21 cellular contexts compared by ENCODE assay signal in the genomic region with DNA sequence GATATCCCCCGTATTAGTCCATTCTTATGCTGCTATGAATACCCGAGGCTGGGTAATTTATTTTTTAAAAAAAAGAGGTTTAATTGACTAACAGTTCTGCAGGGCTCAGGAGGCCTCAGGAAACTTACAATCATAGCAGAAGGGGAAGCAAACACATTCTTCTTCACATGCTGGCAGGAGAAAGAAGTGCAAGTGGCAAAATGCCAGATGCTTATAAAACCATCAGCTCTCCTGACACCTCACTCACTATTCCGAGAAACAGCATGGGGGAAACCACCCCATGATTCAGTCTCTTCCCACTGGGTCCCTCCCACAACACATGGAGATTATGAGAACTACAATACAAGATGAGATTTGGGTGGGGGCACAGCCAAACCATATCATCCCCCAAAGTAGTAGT.
DNase-seq lines count a peak whose midpoint lies in the region; ATAC-seq and TF ChIP-seq lines count a peak whose summit lies in the region.
"Had no signal": no experiment of that assay in that cellular context is flagged by ENCODE, and none has a peak within 500 bp of the region (broad histone marks: within the 10 kb centered on the region; RNA-seq: fewer than 3 reads in every experiment).

No MANE protein-coding gene starts in this region.

- no peak overlapping the region for H3K4me3 ChIP-seq in cardiac fibroblast (replicated peaks in 1 of 2; ENCODE audit: low read depth in 2 of 2, low read length in 2 of 2)
- H3K4me3 ChIP-seq: GM23338, neural progenitor cell, testis had no signal

- TF ChIP-seq CTCF in cardiac fibroblast (IDR thresholded peaks at IDR 0.05; ENCODE audit: low read depth, low read length): peak; percentile 11

- DNase-seq in NCI-H345 (lab: John Stamatoyannopoulos, UW) (peak; percentile 5), NCI-H345 treated with DMSO at 0.1 percent for 48 hours (lab: John Stamatoyannopoulos, UW; ENCODE audit: unreplicated experiment) (no peak), NCI-H2171 treated with DMSO at 0.1 percent for 48 hours (lab: John Stamatoyannopoulos, UW) (peak; percentile 31), cardiac fibroblast (ENCODE audit: low read depth in 2 of 2) (peak; percentile 58 to 59), renal cortical epithelial cell (ENCODE audit: low read depth) (peak; percentile 44), GOT3 (lab: John Stamatoyannopoulos, UW) (no peak)
- no peak for DNase-seq in activated naive CD4-positive, alpha-beta T cell (lab: John Stamatoyannopoulos, UW)
- DNase-seq: activated CD4-positive, CD25-positive, alpha-beta regulatory T cell treated with anti-CD3 and anti-CD28 coated beads, Interleukin-2, amount 50 U/mL, for 72 hours; activated CD8-positive, alpha-beta memory T cell treated with anti-CD3 and anti-CD28 coated beads, Interleukin-2, amount 50 U/mL, for 4 hours; activated naive CD4-positive, alpha-beta T cell treated with anti-CD3 and anti-CD28 coated beads for 36 hours; Calu3; caudate nucleus; effector memory CD8-positive, alpha-beta T cell; NCI-H774; SHP77; T-helper 17 cell; testis had no signal

- no peak for ATAC-seq in GM21423 (IDR thresholded peaks at IDR 0.05; ENCODE audit: unreplicated experiment)
- ATAC-seq: effector memory CD8-positive, alpha-beta T cell; GM23338; sciatic nerve; T-helper 17 cell had no signal

Comparison
In these comparisons a context has a peak if more than half of its experiments do, and no peak if none do; other contexts are left out.
1. DNase-seq: peak in NCI-H345 (single experiment), NCI-H2171 treated with DMSO at 0.1 percent for 48 hours (single experiment), cardiac fibroblast (2 of 2) and renal cortical epithelial cell (single experiment); none in NCI-H345 treated with DMSO at 0.1 percent for 48 hours (single experiment), activated naive CD4-positive, alpha-beta T cell (0 of 4) and GOT3 (single experiment).